25 cellular contexts compared by ENCODE assay signal in genomic region chr18:64645753-64646152, GRCh38.
"Had no signal": no experiment of that assay in that cellular context is flagged by ENCODE, and none has a peak within 500 bp of the region (broad histone marks: within the 10 kb centered on the region; RNA-seq: fewer than 3 reads in every experiment).

No MANE protein-coding gene starts in this region.

- H3K36me3 Mint-ChIP-seq: mesothelial cell of epicardium; natural killer cell treated with Interleukin-12 subunit alpha and Interleukin-12 subunit beta and Interleukin-15 and Interleukin-18, amount 100 ng/mL, for 72 hours had no signal

- H3K4me3 ChIP-seq: left ventricle myocardium inferior, ovary, prostate gland, skin epidermis, stomach, testis, thyroid gland, transverse colon, upper lobe of left lung had no signal

- H3K27me3 ChIP-seq: ovary, stomach, testis, thyroid gland, transverse colon, upper lobe of left lung had no signal

- H3K9me3 Mint-ChIP-seq: mesothelial cell of epicardium had no signal

- H3K9me3 ChIP-seq: left ventricle myocardium inferior, ovary, prostate gland, testis, thyroid gland, transverse colon had no signal

- H3K27me3 Mint-ChIP-seq: naive B cell; natural killer cell treated with Interleukin-12 subunit alpha and Interleukin-12 subunit beta and Interleukin-15 and Interleukin-18, amount 100 ng/mL, for 72 hours had no signal

- DNase-seq: head of caudate nucleus; hippocampal formation; immature natural killer cell; left ventricle myocardium inferior; mammary epithelial cell; mesenchymal stem cell; naive B cell; ovary; retina; right cardiac atrium; stimulated activated CD4-positive, alpha-beta T cell treated with anti-CD3 and anti-CD28 coated beads, Interleukin-4, amount 100 ng/mL, for 24 hours; stimulated activated naive B cell treated with anti-CD40 and anti-IgM and Interleukin-4, amounts not matched to agents 10 μg/mL and 1 μg/mL and 100 μg/mL, for 72 hours; stimulated activated naive CD8-positive, alpha-beta T cell treated with anti-CD3 and anti-CD28 coated beads, Interleukin-15, Interleukin-2, amounts not matched to agents 100 U/mL and 50 U/mL, for 24 hours; stomach; testis; thyroid gland; transverse colon had no signal

- ATAC-seq: sciatic nerve; stimulated activated naive B cell treated with anti-CD40 and anti-IgM and Interleukin-4, amounts not matched to agents 10 μg/mL and 1 μg/mL and 100 μg/mL, for 72 hours; stimulated activated naive CD8-positive, alpha-beta T cell treated with anti-CD3 and anti-CD28 coated beads, Interleukin-15, Interleukin-2, amounts not matched to agents 100 U/mL and 50 U/mL, for 24 hours had no signal

- H3K4me1 Mint-ChIP-seq: immature natural killer cell; mesothelial cell of epicardium; naive B cell; stimulated activated naive B cell treated with anti-CD40 and anti-IgM and Interleukin-4, amounts not matched to agents 10 μg/mL and 1 μg/mL and 100 μg/mL, for 72 hours had no signal

- FAIRE-seq: islet of Langerhans, urothelium cell line had no signal

- H3K4me3 Mint-ChIP-seq: immature natural killer cell; mesothelial cell of epicardium; naive B cell; natural killer cell treated with Interleukin-12 subunit alpha and Interleukin-12 subunit beta and Interleukin-15 and Interleukin-18, amount 100 ng/mL, for 72 hours; stimulated activated naive B cell treated with anti-CD40 and anti-IgM and Interleukin-4, amounts not matched to agents 10 μg/mL and 1 μg/mL and 100 μg/mL, for 72 hours had no signal

- H3K4me1 ChIP-seq: left ventricle myocardium inferior, prostate gland, stomach, testis, thyroid gland, transverse colon, upper lobe of left lung had no signal

- H3K27ac ChIP-seq: left ventricle myocardium inferior, ovary, prostate gland, skin epidermis, stomach, testis, thyroid gland, transverse colon, upper lobe of left lung had no signal

- H3K36me3 ChIP-seq: left ventricle myocardium inferior, ovary, prostate gland, stomach, thyroid gland, transverse colon, upper lobe of left lung had no signal

- H3K27ac Mint-ChIP-seq: immature natural killer cell; mesothelial cell of epicardium; natural killer cell treated with Interleukin-12 subunit alpha and Interleukin-12 subunit beta and Interleukin-15 and Interleukin-18, amount 100 ng/mL, for 72 hours; stimulated activated naive B cell treated with anti-CD40 and anti-IgM and Interleukin-4, amounts not matched to agents 10 μg/mL and 1 μg/mL and 100 μg/mL, for 72 hours had no signal
